14 cellular contexts compared by ENCODE assay signal in the genomic region with DNA sequence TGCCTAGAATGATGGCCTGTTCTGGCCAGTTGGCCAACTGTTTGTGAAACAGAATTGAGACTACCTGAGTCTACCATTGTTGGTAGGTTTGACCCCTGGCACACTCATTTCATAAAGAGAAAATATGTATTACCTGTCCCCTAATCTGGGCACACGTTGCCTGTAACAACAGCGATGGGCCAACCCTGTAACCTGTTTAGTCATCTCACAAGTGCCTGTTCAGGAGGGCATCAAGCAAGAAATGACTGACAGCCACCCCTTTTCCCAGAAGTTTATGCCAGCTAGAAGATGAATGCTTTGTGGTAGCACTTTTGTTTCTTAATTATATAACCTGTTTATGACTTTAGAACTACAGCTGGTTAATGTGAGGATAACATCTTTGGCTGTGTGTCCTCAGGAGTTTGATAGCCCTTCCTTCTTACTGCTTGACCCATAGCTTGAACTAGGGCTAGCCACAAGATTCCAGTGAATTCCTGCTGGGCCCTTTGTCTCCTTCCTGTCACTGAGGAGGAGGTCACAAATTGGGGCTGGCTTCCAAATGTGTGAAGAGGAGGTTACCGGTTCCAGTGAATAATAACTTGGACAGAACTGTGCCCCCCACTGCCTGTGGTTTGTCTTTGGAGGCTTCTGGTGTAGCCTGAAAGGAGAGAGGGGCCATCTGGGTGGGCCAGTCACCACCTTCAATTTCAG.
A peak's percentile ranks its signal among the peaks of the same experiment; 100 is the strongest.
DNase-seq lines count a peak whose midpoint lies in the region; ATAC-seq and TF ChIP-seq lines count a peak whose summit lies in the region.
"Had no signal": no experiment of that assay in that cellular context is flagged by ENCODE, and none has a peak within 500 bp of the region (broad histone marks: within the 10 kb centered on the region; RNA-seq: fewer than 3 reads in every experiment).

No MANE protein-coding gene starts in this region.

- peak; percentile 25 for DNase-seq in activated CD4-positive, alpha-beta T cell treated with anti-CD3 and anti-CD28 coated beads for 36 hours
- DNase-seq in activated CD4-positive, alpha-beta T cell treated with anti-CD3 and anti-CD28 coated beads for 1 hour: no peak
- DNase-seq in right cardiac atrium: no peak
- DNase-seq in right atrium auricular region (ENCODE audit: low spot score): no peak
- DNase-seq in activated CD4-positive, alpha-beta memory T cell treated with anti-CD3 and anti-CD28 coated beads for 36 hours: peak; percentile 57
- DNase-seq in neural crest cell (ENCODE audit: low read depth, low spot score): no peak
- DNase-seq in HFFc6: no peak
- no peak for DNase-seq in NCI-H526 (lab: John Stamatoyannopoulos, UW)
- DNase-seq: Caco-2; CD8-positive, alpha-beta memory T cell; DMS53; GF-D8 had no signal

- H3K27ac ChIP-seq in right cardiac atrium (ENCODE audit: low read length) (peak overlapping the region; percentile 59), right atrium auricular region (no peak overlapping the region)
- H3K27ac ChIP-seq: 22Rv1 had no signal

- H3K4me1 ChIP-seq in right cardiac atrium (ENCODE audit: control insufficient read depth, insufficient read depth, low read length) (no peaks in the 10 kb centered on the region), right atrium auricular region (no peaks in the 10 kb centered on the region)
- H3K4me1 ChIP-seq: Caco-2, HAP-1 had no signal

- peaks cover 8% of the 10 kb centered on the region for H3K4me1 Mint-ChIP-seq in activated CD4-positive, alpha-beta T cell treated with anti-CD3 and anti-CD28 coated beads for 36 hours
- peaks cover 38% of the 10 kb centered on the region for H3K4me1 Mint-ChIP-seq in activated CD4-positive, alpha-beta memory T cell treated with anti-CD3 and anti-CD28 coated beads for 36 hours (ENCODE audit: low read depth)
- H3K4me1 Mint-ChIP-seq in neural crest cell (no peaks in the 10 kb centered on the region), HFFc6 (ENCODE audit: low read depth) (peaks cover 11% of the 10 kb centered on the region)
- H3K4me1 Mint-ChIP-seq: CD8-positive, alpha-beta memory T cell had no signal

- intact Hi-C loops in activated CD4-positive, alpha-beta T cell treated with anti-CD3 and anti-CD28 coated beads for 36 hours (cut with DNase I, micrococcal nuclease): loop anchor here in 1 of 2 experiments (1.0 kb wide), 1 partner anchor 8 kb away; no protein-coding TSS in a partner anchor
- intact Hi-C loops in right cardiac atrium (cut with DNase I): no loop called here
- intact Hi-C loops in activated CD4-positive, alpha-beta memory T cell treated with anti-CD3 and anti-CD28 coated beads for 36 hours (cut with micrococcal nuclease): loop anchor here (1.0 kb wide), 1 partner anchor 10 kb away; no protein-coding TSS in a partner anchor

- no peak overlapping the region for H3K4me3 Mint-ChIP-seq in activated CD4-positive, alpha-beta T cell treated with anti-CD3 and anti-CD28 coated beads for 36 hours
- no peak overlapping the region for H3K4me3 Mint-ChIP-seq in activated CD4-positive, alpha-beta memory T cell treated with anti-CD3 and anti-CD28 coated beads for 36 hours
- H3K4me3 Mint-ChIP-seq in neural crest cell (no peak overlapping the region), HFFc6 (no peak overlapping the region)
- H3K4me3 Mint-ChIP-seq: CD8-positive, alpha-beta memory T cell had no signal

- CTCF ChIA-PET in activated CD4-positive, alpha-beta T cell treated with anti-CD3 and anti-CD28 coated beads for 36 hours (lab: Charles Lee): interaction anchor here (0.9 kb wide), 1 partner anchor 206 kb away, joined by 3 read pairs; no protein-coding TSS in a partner anchor
- CTCF ChIA-PET in activated CD4-positive, alpha-beta memory T cell treated with anti-CD3 and anti-CD28 coated beads for 36 hours (lab: Charles Lee): interaction anchor here (0.7 to 1.4 kb wide), 2 partner anchors 9 to 11 kb away, joined by 3 to 4 read pairs; no protein-coding TSS in a partner anchor

- no peaks in the 10 kb centered on the region for H3K27me3 ChIP-seq in right cardiac atrium (ENCODE audit: control insufficient read depth, insufficient read depth)
- no peaks in the 10 kb centered on the region for H3K27me3 ChIP-seq in right atrium auricular region

- peak; percentile 60 for ATAC-seq in activated CD4-positive, alpha-beta T cell treated with anti-CD3 and anti-CD28 coated beads for 36 hours
- ATAC-seq in right cardiac atrium: peak in 1 of 2 donors; percentile 29

- TF ChIP-seq CTCF in right atrium auricular region (IDR thresholded peaks at IDR 0.05): no peak
- TF ChIP-seq CTCF in neural crest cell (conservative IDR thresholded peaks at IDR 0.05): no peak
- TF ChIP-seq CTCF in HFFc6 (IDR thresholded peaks at IDR 0.05): no peak

- H3K36me3 Mint-ChIP-seq in activated CD4-positive, alpha-beta T cell treated with anti-CD3 and anti-CD28 coated beads for 36 hours (ENCODE audit: low read depth): peaks cover 3% of the 10 kb centered on the region
- H3K36me3 Mint-ChIP-seq in activated CD4-positive, alpha-beta memory T cell treated with anti-CD3 and anti-CD28 coated beads for 36 hours: peaks cover 6% of the 10 kb centered on the region
- H3K36me3 Mint-ChIP-seq in neural crest cell (ENCODE audit: low read depth) (peaks cover 12% of the 10 kb centered on the region), HFFc6 (ENCODE audit: low read depth) (peaks cover 15% of the 10 kb centered on the region)

- no peaks in the 10 kb centered on the region for H3K27me3 Mint-ChIP-seq in activated CD4-positive, alpha-beta T cell treated with anti-CD3 and anti-CD28 coated beads for 36 hours
- H3K27me3 Mint-ChIP-seq in activated CD4-positive, alpha-beta memory T cell treated with anti-CD3 and anti-CD28 coated beads for 36 hours: no peaks in the 10 kb centered on the region
- H3K27me3 Mint-ChIP-seq in neural crest cell (ENCODE audit: low read depth): no peaks in the 10 kb centered on the region
- no peaks in the 10 kb centered on the region; the same call in 1 of the 2 replicates for H3K27me3 Mint-ChIP-seq in HFFc6 (ENCODE audit: insufficient read depth)
- H3K27me3 Mint-ChIP-seq: CD8-positive, alpha-beta memory T cell had no signal

- no peaks in the 10 kb centered on the region for H3K36me3 ChIP-seq in right atrium auricular region
- H3K36me3 ChIP-seq: HAP-1 had no signal

- WGBS in right cardiac atrium: 76% methylated on average over 3 of the region's 3 CpGs

- H3K9me3 ChIP-seq in right cardiac atrium (ENCODE audit: control insufficient read depth, low read length): no peaks in the 10 kb centered on the region
- H3K9me3 ChIP-seq in right atrium auricular region: no peaks in the 10 kb centered on the region
- H3K9me3 ChIP-seq: Caco-2, HAP-1 had no signal

- H3K9me3 Mint-ChIP-seq in activated CD4-positive, alpha-beta T cell treated with anti-CD3 and anti-CD28 coated beads for 36 hours (ENCODE audit: low read depth): no peaks in the 10 kb centered on the region
- H3K9me3 Mint-ChIP-seq in activated CD4-positive, alpha-beta memory T cell treated with anti-CD3 and anti-CD28 coated beads for 36 hours: no peaks in the 10 kb centered on the region
- H3K9me3 Mint-ChIP-seq in neural crest cell (peaks cover 4% of the 10 kb centered on the region), HFFc6 (peaks cover 5% of the 10 kb centered on the region; the same call in 1 of the 2 replicates)
- H3K9me3 Mint-ChIP-seq: CD8-positive, alpha-beta memory T cell had no signal

- H3K27ac Mint-ChIP-seq in activated CD4-positive, alpha-beta T cell treated with anti-CD3 and anti-CD28 coated beads for 36 hours: no peak overlapping the region
- peak overlapping the region; percentile 75 for H3K27ac Mint-ChIP-seq in activated CD4-positive, alpha-beta memory T cell treated with anti-CD3 and anti-CD28 coated beads for 36 hours
- H3K27ac Mint-ChIP-seq in neural crest cell (ENCODE audit: unreplicated experiment): peak overlapping the region; percentile 12
- no peak overlapping the region for H3K27ac Mint-ChIP-seq in HFFc6
- H3K27ac Mint-ChIP-seq: CD8-positive, alpha-beta memory T cell had no signal

- H3K4me3 ChIP-seq in right cardiac atrium (ENCODE audit: low read length) (no peak overlapping the region), right atrium auricular region (no peak overlapping the region)
- H3K4me3 ChIP-seq: HAP-1 had no signal

- POLR2A ChIA-PET in activated CD4-positive, alpha-beta T cell treated with anti-CD3 and anti-CD28 coated beads for 36 hours (lab: Charles Lee): no interaction called here
- POLR2A ChIA-PET in activated CD4-positive, alpha-beta memory T cell treated with anti-CD3 and anti-CD28 coated beads for 36 hours (lab: Charles Lee): interaction anchor here (0.8 to 2.3 kb wide), 2 partner anchors 9 to 57 kb away, joined by 3 to 19 read pairs; no protein-coding TSS in a partner anchor

Comparison
In these comparisons a context has a peak if more than half of its experiments do, and no peak if none do; other contexts are left out.
1. DNase-seq: peak in activated CD4-positive, alpha-beta T cell treated with anti-CD3 and anti-CD28 coated beads for 36 hours (single experiment) and activated CD4-positive, alpha-beta memory T cell treated with anti-CD3 and anti-CD28 coated beads for 36 hours (single experiment); none in activated CD4-positive, alpha-beta T cell treated with anti-CD3 and anti-CD28 coated beads for 1 hour (single experiment), right cardiac atrium (0 of 3), right atrium auricular region (single experiment), neural crest cell (single experiment), HFFc6 (single experiment) and NCI-H526 (0 of 2).
2. H3K27ac Mint-ChIP-seq: peak in activated CD4-positive, alpha-beta memory T cell treated with anti-CD3 and anti-CD28 coated beads for 36 hours (single experiment) and neural crest cell (single experiment); none in activated CD4-positive, alpha-beta T cell treated with anti-CD3 and anti-CD28 coated beads for 36 hours (single experiment) and HFFc6 (single experiment).